Comparison of ENCODE assay signal across 8 cellular contexts in genomic region chr3:128725547-128725931, GRCh38. TPM values are rescaled to one million over a fixed set of nuclear protein-coding genes. Genes with fewer than 3 reads are reported as not detected.
DNase-seq lines count a peak whose midpoint lies in the region; ATAC-seq, FAIRE-seq and TF ChIP-seq lines count a peak whose summit lies in the region.

No MANE protein-coding gene starts in this region.

- H3K9ac ChIP-seq in Karpas-422 (ENCODE audit: low read length) (no peak overlapping the region), endothelial cell of umbilical vein (replicated peaks; ENCODE audit: extremely low read depth, insufficient read depth, low read length) (no peak overlapping the region)

- H3K4me3 ChIP-seq in Karpas-422 (ENCODE audit: low read length) = peak overlapping the region; percentile 99
- H3K4me3 ChIP-seq in endothelial cell of umbilical vein (replicated peaks in 1 of 3; ENCODE audit: insufficient read depth in 1 of 3, low read depth in 1 of 3, low read length in 3 of 3) = no peak overlapping the region
- H3K4me3 ChIP-seq in spleen = peak overlapping the region in 5 of 8 donors; percentile 79 to 98 (median 91)

- TF ChIP-seq CTCF in Calu3 (IDR thresholded peaks at IDR 0.05; ENCODE audit: unreplicated experiment) = no peak
- TF ChIP-seq CTCF in endothelial cell of umbilical vein (IDR thresholded peaks at IDR 0.05; ENCODE audit: extremely low read depth in 1 of 2, insufficient read depth in 1 of 2, low read depth in 1 of 2, low read length in 2 of 2) = no peak
- no peak for TF ChIP-seq CTCF in spleen (IDR thresholded peaks at IDR 0.05 in 8 of 11, conservative IDR thresholded peaks at IDR 0.05 in 3 of 11)

- dilution Hi-C loops in endothelial cell of umbilical vein (cut with MboI; ENCODE audit: extremely low pct_ligation_motif_present, low sequenced_read_pairs) = no loop called here

- peak overlapping the region; percentile 51 for H3K4me2 ChIP-seq in Karpas-422 (ENCODE audit: low read depth, low read length, poor library complexity, severe bottlenecking)
- H3K4me2 ChIP-seq in endothelial cell of umbilical vein (ENCODE audit: insufficient read depth, low read length) = peak overlapping the region; percentile 8

- POLR2A ChIA-PET in endothelial cell of umbilical vein (lab: Charles Lee) = no interaction called here

- peak overlapping the region; percentile 94 for H3K4me3 Mint-ChIP-seq in Calu3 (ENCODE audit: low read depth, unreplicated experiment)

- peak; percentile 21 for ATAC-seq in GM21723 (IDR thresholded peaks at IDR 0.05; ENCODE audit: unreplicated experiment)

- no peak for DNase-seq in Calu3
- DNase-seq in Karpas-422 = no peak
- no peak for DNase-seq in endothelial cell of umbilical vein (ENCODE audit: low read depth, low spot score)
- no peak for DNase-seq in spleen
- DNase-seq in stimulated activated naive CD4-positive, alpha-beta T cell treated with Interleukin-2 at 50 U/mL for 16 hours (lab: John Stamatoyannopoulos, UW) = no peak
- DNase-seq in stimulated activated CD4-positive, alpha-beta T cell treated with anti-CD3 and anti-CD28 coated beads, Interleukin-4, amount 100 ng/mL, for 1 hour = no peak
- no peak for DNase-seq in cerebellum (ENCODE audit: low spot score)

- H2AFZ ChIP-seq in Karpas-422 (ENCODE audit: low read length) (peak overlapping the region; percentile 93), endothelial cell of umbilical vein (ENCODE audit: low read depth, low read length) (peak overlapping the region; percentile 68)

- H3K27ac ChIP-seq in Karpas-422 (ENCODE audit: low read length) (0 out of 2 replicates have a peak overlapping the region, but pooled peaks have one; percentile 10), endothelial cell of umbilical vein (ENCODE audit: insufficient read depth, low read depth, low read length) (peak overlapping the region; percentile 37), spleen (peak overlapping the region; percentile 90 to 98 (median 96))

- TF ChIP-seq POLR2A in endothelial cell of umbilical vein (IDR thresholded peaks at IDR 0.05; ENCODE audit: low read depth, low read length) (no peak), spleen (IDR thresholded peaks at IDR 0.05) (no peak)

- H3K9me2 ChIP-seq in Karpas-422 (replicated peaks; ENCODE audit: insufficient read depth, low read length) = no peaks in the 10 kb centered on the region

- peaks cover 6% of the 10 kb centered on the region; the same call in 1 of the 2 replicates for H3K36me3 ChIP-seq in Karpas-422 (ENCODE audit: insufficient read depth, low read length)
- no peaks in the 10 kb centered on the region for H3K36me3 ChIP-seq in endothelial cell of umbilical vein (ENCODE audit: control insufficient read depth in 2 of 2, extremely low read depth in 1 of 2, insufficient read depth in 2 of 2, low read length in 2 of 2)
- H3K36me3 ChIP-seq in spleen = no peaks in the 10 kb centered on the region

- H3K27ac Mint-ChIP-seq in Calu3 (ENCODE audit: unreplicated experiment) = peak overlapping the region; percentile 97

- H3K4me1 Mint-ChIP-seq in Calu3 (ENCODE audit: low read depth, unreplicated experiment) = peaks cover 25% of the 10 kb centered on the region

- peaks cover 32% of the 10 kb centered on the region for H4K20me1 ChIP-seq in Karpas-422 (ENCODE audit: insufficient read depth, low read depth, low read length)
- peaks cover 20% of the 10 kb centered on the region for H4K20me1 ChIP-seq in endothelial cell of umbilical vein (replicated peaks; ENCODE audit: control insufficient read depth, extremely low read depth, insufficient read depth, low read length)

- 66 to 71% (median 68%) methylated on average over 5 of the region's 5 CpGs for WGBS in spleen, 5 donors

- FAIRE-seq in endothelial cell of umbilical vein (lab: Jason Lieb, UNC) = no peak

- H3K4me1 ChIP-seq in Karpas-422 (ENCODE audit: low read length) (peaks cover 33% of the 10 kb centered on the region), endothelial cell of umbilical vein (ENCODE audit: control insufficient read depth, extremely low read depth, insufficient read depth, low read length) (peaks cover 18% of the 10 kb centered on the region), spleen (peaks cover 35 to 47% (median 45%) of the 10 kb centered on the region in 6 donors)

- no peaks in the 10 kb centered on the region for H3K9me1 ChIP-seq in endothelial cell of umbilical vein (replicated peaks; ENCODE audit: control insufficient read depth, extremely low read depth, insufficient read depth, low read length)

- intact Hi-C loops in Calu3 (cut with micrococcal nuclease; ENCODE audit: unreplicated experiment) = loop anchor here (5.0 kb wide), 1 partner anchor 43 kb away; no protein-coding TSS in a partner anchor
- intact Hi-C loops in endothelial cell of umbilical vein (cut with micrococcal nuclease) = loop anchor here (2.0 to 5.0 kb wide), 3 partner anchors 27 to 152 kb away; partner anchors contain the start of gene ACAD9
- intact Hi-C loops in spleen (cut with DNase I; ENCODE audit: low total_unique reads) = no loop called here

- H3K9me3 Mint-ChIP-seq in Calu3 (ENCODE audit: low read depth, unreplicated experiment) = no peaks in the 10 kb centered on the region

- H3K79me2 ChIP-seq in Karpas-422 (ENCODE audit: low read length) = peaks cover 46% of the 10 kb centered on the region
- H3K79me2 ChIP-seq in endothelial cell of umbilical vein (ENCODE audit: control insufficient read depth, insufficient read depth, low read length) = peaks cover 45% of the 10 kb centered on the region

- H3K36me3 Mint-ChIP-seq in Calu3 (ENCODE audit: insufficient read depth, unreplicated experiment) = peaks cover 43% of the 10 kb centered on the region

- H3K27me3 ChIP-seq in Karpas-422 (ENCODE audit: low read length) (no peaks in the 10 kb centered on the region), endothelial cell of umbilical vein (ENCODE audit: control insufficient read depth in 2 of 2, insufficient read depth in 2 of 2, low read length in 2 of 2) (peaks cover 9 to 10% of the 10 kb centered on the region in 2 experiments), spleen (replicated peaks in 1 of 7) (no peaks in the 10 kb centered on the region)

- peaks cover 13% of the 10 kb centered on the region for H3K27me3 Mint-ChIP-seq in Calu3 (ENCODE audit: unreplicated experiment)

- H3K9me3 ChIP-seq in Karpas-422 (ENCODE audit: low read length) (no peaks in the 10 kb centered on the region), endothelial cell of umbilical vein (replicated peaks; ENCODE audit: control insufficient read depth, insufficient read depth, low read length) (no peaks in the 10 kb centered on the region), spleen (no peaks in the 10 kb centered on the region)

- TSS peak; percentile 72 for BruUV-seq in Calu3 (replicated peaks; lab: Mats Ljungman, UMichigan)
- TSS peak; percentile 53 for BruUV-seq in endothelial cell of umbilical vein (replicated peaks; lab: Mats Ljungman, UMichigan)

- CTCF ChIA-PET in Calu3 (lab: Charles Lee) = interaction anchor here (3.3 kb wide), 1 partner anchor 45 kb away, joined by 22 read pairs; no protein-coding TSS in a partner anchor
- CTCF ChIA-PET in endothelial cell of umbilical vein (lab: Charles Lee) = interaction anchor here (1.7 to 2.0 kb wide), 2 partner anchors 45 to 108 kb away, joined by 4 to 13 read pairs; no protein-coding TSS in a partner anchor

TF ChIP-seq in endothelial cell of umbilical vein, 7 proteins besides CTCF, POLR2A, EP300 and RAD21:
- TF ChIP-seq JUN (IDR thresholded peaks at IDR 0.05; ENCODE audit: borderline replicate concordance, insufficient read depth, insufficient read length, low read depth) (no peak), POLR2AphosphoS5 (IDR thresholded peaks at IDR 0.05; ENCODE audit: insufficient read depth, low read depth, low read length) (no peak), EZH2 (IDR thresholded peaks at IDR 0.05; ENCODE audit: borderline replicate concordance, low read depth, low read length, severe bottlenecking) (no peak), MAX (IDR thresholded peaks at IDR 0.05; ENCODE audit: insufficient read depth, insufficient read length) (no peak), MYC (IDR thresholded peaks at IDR 0.05; ENCODE audit: low read depth, low read length) (no peak)

RNA-seq across cellular contexts. Expression of gene RAB7A, which starts 0.4 kb away (rescaled TPM):
- total RNA-seq in Calu3 (2022) (491 and 522 TPM in 2 replicates), endothelial cell of umbilical vein (249 and 262 TPM in 2 replicates), spleen (100 to 1,000 TPM; 133 to 227 (median 199) TPM), cerebellum (33.6 TPM)
- 47.8 and 71.2 TPM in 2 replicates for total RNA-seq in Karpas-422 (2014; rRNA removed; shearing (Covaris generic); ENCODE audit: low replicate concordance)
- polyA plus RNA-seq in endothelial cell of umbilical vein (215 and 243 TPM in 2 replicates), spleen (100 to 1,000 TPM in 2 of 3 donors, 10 to 100 TPM in 1; 82.3 to 150 (median 114) TPM)
- polyA plus RNA-seq in endothelial cell of umbilical vein (2011; cell fraction: cytosol; rRNA removed) = 263 and 305 TPM in 2 replicates
- 78.8 and 92.0 TPM in 2 replicates for polyA plus RNA-seq in endothelial cell of umbilical vein (2011; cell fraction: nucleus; rRNA removed)
- polyA plus RNA-seq in endothelial cell of umbilical vein (2012) = 177 and 193 TPM in 2 replicates
- 183 and 239 TPM in 2 replicates for polyA minus RNA-seq in endothelial cell of umbilical vein
- polyA minus RNA-seq in endothelial cell of umbilical vein (2011; cell fraction: cytosol; rRNA and poly(A)+ RNA removed) = 69.8 TPM
- polyA minus RNA-seq in endothelial cell of umbilical vein (2011; cell fraction: nucleus; rRNA and poly(A)+ RNA removed) = 39.2 and 58.7 TPM in 2 replicates

Comparison
In these comparisons a context has a peak if more than half of its experiments do, and no peak if none do; other contexts are left out.
1. H3K27ac ChIP-seq: peak in every context shown above with its lines; median percentile 96 in spleen; 37 in endothelial cell of umbilical vein; 10 in Karpas-422.
2. H3K4me3 ChIP-seq: peak in Karpas-422 (single experiment) and spleen (5 of 8); none in endothelial cell of umbilical vein (0 of 3).